16 cellular contexts compared by ENCODE assay signal in the genomic region with DNA sequence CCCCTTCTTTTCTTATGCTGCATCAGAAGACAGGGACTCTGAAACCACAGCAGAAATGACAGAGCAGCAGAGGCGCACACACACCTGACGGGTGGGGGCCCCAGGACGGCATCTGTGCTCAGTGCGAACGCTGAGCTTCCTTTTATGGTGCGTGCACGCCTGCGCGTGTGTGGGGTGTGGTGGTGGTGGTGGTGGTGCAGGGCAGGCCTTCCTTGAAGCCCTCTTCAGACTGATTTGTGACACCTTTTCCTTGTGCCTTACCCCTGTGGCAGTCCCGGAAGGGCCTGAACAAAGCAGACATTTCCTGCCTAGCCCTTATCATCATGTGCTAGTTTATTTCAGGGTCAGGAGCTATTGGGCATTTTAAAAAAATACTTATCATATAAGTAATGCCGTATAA.
DNase-seq lines count a peak whose midpoint lies in the region; ATAC-seq and TF ChIP-seq lines count a peak whose summit lies in the region.
"Had no signal": no experiment of that assay in that cellular context is flagged by ENCODE, and none has a peak within 500 bp of the region (broad histone marks: within the 10 kb centered on the region; RNA-seq: fewer than 3 reads in every experiment).

No MANE protein-coding gene starts in this region.

- TF ChIP-seq POLR2A in erythroblast (IDR thresholded peaks at IDR 0.05; ENCODE audit: low read length): no peak

- no peak overlapping the region for H3K4me3 ChIP-seq in brain microvascular endothelial cell (ENCODE audit: low read depth, low read length)
- H3K4me3 ChIP-seq: HAP-1, sigmoid colon, vagina had no signal

- in situ Hi-C loops in brain microvascular endothelial cell (cut with HindIII; ENCODE audit: low pct_ligation_motif_present, low sequenced_read_pairs): no loop called here

- H3K27ac Mint-ChIP-seq in activated T-helper 17 cell treated with anti-CD3 and anti-CD28 coated beads, Interleukin-2, amount 50 U/mL, for 72 hours: no peak overlapping the region
- H3K27ac Mint-ChIP-seq in memory B cell: no peak overlapping the region

- H3K36me3 Mint-ChIP-seq in activated T-helper 17 cell treated with anti-CD3 and anti-CD28 coated beads, Interleukin-2, amount 50 U/mL, for 72 hours (ENCODE audit: low read depth): no peaks in the 10 kb centered on the region
- no peaks in the 10 kb centered on the region for H3K36me3 Mint-ChIP-seq in memory B cell

- no peaks in the 10 kb centered on the region for H3K36me3 ChIP-seq in brain microvascular endothelial cell (replicated peaks)
- H3K36me3 ChIP-seq: HAP-1, sigmoid colon, vagina had no signal

- TF ChIP-seq CTCF in brain microvascular endothelial cell (IDR thresholded peaks at IDR 0.05; ENCODE audit: low read depth, low read length, missing control alignments): no peak

- H3K27me3 ChIP-seq in brain microvascular endothelial cell (replicated peaks): no peaks in the 10 kb centered on the region
- H3K27me3 ChIP-seq: sigmoid colon, vagina had no signal

- no peaks in the 10 kb centered on the region for H3K9me3 Mint-ChIP-seq in activated T-helper 17 cell treated with anti-CD3 and anti-CD28 coated beads, Interleukin-2, amount 50 U/mL, for 72 hours
- H3K9me3 Mint-ChIP-seq in memory B cell: no peaks in the 10 kb centered on the region

- no peaks in the 10 kb centered on the region for H3K4me1 Mint-ChIP-seq in activated T-helper 17 cell treated with anti-CD3 and anti-CD28 coated beads, Interleukin-2, amount 50 U/mL, for 72 hours
- peaks cover 2% of the 10 kb centered on the region for H3K4me1 Mint-ChIP-seq in memory B cell

- peaks cover 17% of the 10 kb centered on the region for H3K27me3 Mint-ChIP-seq in activated T-helper 17 cell treated with anti-CD3 and anti-CD28 coated beads, Interleukin-2, amount 50 U/mL, for 72 hours
- H3K27me3 Mint-ChIP-seq in memory B cell: peaks cover 6% of the 10 kb centered on the region

- no peak overlapping the region for H3K4me3 Mint-ChIP-seq in activated T-helper 17 cell treated with anti-CD3 and anti-CD28 coated beads, Interleukin-2, amount 50 U/mL, for 72 hours
- no peak overlapping the region for H3K4me3 Mint-ChIP-seq in memory B cell

- ATAC-seq in activated T-helper 17 cell treated with anti-CD3 and anti-CD28 coated beads, Interleukin-2, amount 50 U/mL, for 72 hours (replicated peaks): peak; percentile 37
- ATAC-seq in memory B cell (ENCODE audit: low read depth): peak; percentile 62

- peak; percentile 10 for DNase-seq in stimulated activated CD4-positive, alpha-beta T cell treated with anti-CD3 and anti-CD28 coated beads, Interleukin-1b, Interleukin-23, amount 100 ng/mL, for 48 hours
- no peak for DNase-seq in stimulated activated CD4-positive, alpha-beta T cell treated with anti-CD3 and anti-CD28 coated beads, Interleukin-2, amount 100 ng/mL, for 24 hours
- DNase-seq in memory B cell (ENCODE audit: low spot score in 2 of 2) (no peak), brain microvascular endothelial cell (no peak), erythroblast (lab: John Stamatoyannopoulos, UW) (no peak), T-helper 9 cell (no peak)
- DNase-seq: activated CD8-positive, alpha-beta memory T cell treated with anti-CD3 and anti-CD28 coated beads for 24 hours; activated naive CD4-positive, alpha-beta T cell treated with Interleukin-2 at 50 U/mL for 16 hours; EL; midbrain; MV-4-11; sigmoid colon had no signal

- H3K27ac ChIP-seq in brain microvascular endothelial cell: no peak overlapping the region
- H3K27ac ChIP-seq: C4-2B, vagina had no signal
